ENCODE assay signal across 23 cellular contexts in the genomic region with DNA sequence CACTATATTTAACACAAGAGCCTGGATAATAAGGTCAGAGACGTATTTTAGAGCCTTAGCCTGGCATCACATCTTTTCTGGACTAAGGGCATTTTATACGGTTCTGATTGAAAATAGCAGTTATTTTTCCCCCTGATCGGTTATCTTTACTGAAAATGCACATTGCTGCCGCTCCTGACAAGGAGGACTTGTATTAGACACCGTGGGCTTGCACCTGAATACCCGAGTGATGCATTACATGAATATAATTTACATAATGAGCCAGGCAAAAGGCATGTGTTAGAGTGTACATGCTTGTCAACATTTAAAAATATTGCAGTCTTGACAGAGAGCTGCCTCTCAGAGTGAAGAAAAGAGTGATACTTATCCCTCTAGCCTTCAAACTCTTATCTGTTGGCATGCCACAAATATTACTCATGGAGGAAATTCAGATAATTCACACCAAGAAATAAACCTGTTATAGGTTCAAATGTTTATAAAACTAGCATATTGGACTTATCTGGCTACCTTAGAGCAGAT.
"Had no signal": no experiment of that assay in that cellular context is flagged by ENCODE, and none has a peak within 500 bp of the region (broad histone marks: within the 10 kb centered on the region; RNA-seq: fewer than 3 reads in every experiment).

No MANE protein-coding gene starts in this region.

- DNase-seq: hypothalamus; immature natural killer cell; kidney glomerular epithelial cell; left colon; left lung; lower lobe of right lung; mammary epithelial cell; mesenchymal stem cell; naive thymus-derived CD8-positive, alpha-beta T cell; ovary; right lobe of liver; stimulated activated CD4-positive, alpha-beta T cell treated with anti-CD3 and anti-CD28 coated beads, Interleukin-2, amount 100 ng/mL, for 24 hours; stimulated activated CD4-positive, alpha-beta T cell treated with anti-CD3 and anti-CD28 coated beads, Interleukin-4, amount 100 ng/mL, for 1 hour; stimulated activated naive B cell treated with anti-CD40 and anti-IgM and Interleukin-4, amounts not matched to agents 10 μg/mL and 1 μg/mL and 100 μg/mL, for 72 hours; stimulated activated naive CD8-positive, alpha-beta T cell treated with anti-CD3 and anti-CD28 coated beads, Interleukin-15, Interleukin-2, amounts not matched to agents 100 U/mL and 50 U/mL, for 24 hours; stomach; testis; thyroid gland; transverse colon; upper lobe of left lung had no signal

- H3K27ac ChIP-seq: left lung, lower lobe of right lung, ovary, right atrium auricular region, right lobe of liver, stomach, testis, thyroid gland, transverse colon, upper lobe of left lung, vagina had no signal

- H3K4me2 ChIP-seq: smooth muscle cell had no signal

- H3K27me3 ChIP-seq: left lung, ovary, right atrium auricular region, right lobe of liver, stomach, testis, thyroid gland, transverse colon, upper lobe of left lung, vagina had no signal

- H3K4me1 ChIP-seq: right atrium auricular region, right lobe of liver, testis had no signal

- ATAC-seq: left colon; left lung; lower lobe of right lung; naive thymus-derived CD8-positive, alpha-beta T cell; right lobe of liver; stimulated activated naive B cell treated with anti-CD40 and anti-IgM and Interleukin-4, amounts not matched to agents 10 μg/mL and 1 μg/mL and 100 μg/mL, for 72 hours; stimulated activated naive CD8-positive, alpha-beta T cell treated with anti-CD3 and anti-CD28 coated beads, Interleukin-15, Interleukin-2, amounts not matched to agents 100 U/mL and 50 U/mL, for 24 hours had no signal

- H3K9me3 ChIP-seq: left lung, lower lobe of right lung, ovary, right atrium auricular region, right lobe of liver, stomach, testis, thyroid gland, transverse colon, upper lobe of left lung, vagina had no signal

- H3K36me3 ChIP-seq: left lung, lower lobe of right lung, ovary, right atrium auricular region, right lobe of liver, stomach, thyroid gland, transverse colon, upper lobe of left lung, vagina had no signal

- H3K4me3 ChIP-seq: left lung, lower lobe of right lung, ovary, right atrium auricular region, right lobe of liver, smooth muscle cell, stomach, testis, thyroid gland, transverse colon, upper lobe of left lung, vagina had no signal
